20 cellular contexts compared by ENCODE assay signal in genomic region chr2:113061241-113061640, GRCh38. TPM values are rescaled to one million over a fixed set of nuclear protein-coding genes. Genes with fewer than 3 reads are reported as not detected.
A peak's percentile ranks its signal among the peaks of the same experiment; 100 is the strongest.
DNase-seq lines count a peak whose midpoint lies in the region; ATAC-seq and TF ChIP-seq lines count a peak whose summit lies in the region.
"Had no signal": no experiment of that assay in that cellular context is flagged by ENCODE, and none has a peak within 500 bp of the region (broad histone marks: within the 10 kb centered on the region; RNA-seq: fewer than 3 reads in every experiment).

No MANE protein-coding gene starts in this region.

- H3K79me2 ChIP-seq in GM23338 (replicated peaks; ENCODE audit: insufficient read depth) = no peaks in the 10 kb centered on the region

- H2AFZ ChIP-seq in GM23338 = no peak overlapping the region

- H3K27me3 ChIP-seq in GM23338 (ENCODE audit: insufficient read depth) = no peaks in the 10 kb centered on the region
- H3K27me3 ChIP-seq: BLaER1 had no signal

- H3F3A ChIP-seq in GM23338 (replicated peaks; ENCODE audit: low read depth) = no peaks in the 10 kb centered on the region

- no peak for ATAC-seq in GM23338

- H3K36me3 Mint-ChIP-seq in osteocyte (ENCODE audit: unreplicated experiment) (no peaks in the 10 kb centered on the region), GM23338 (ENCODE audit: low read depth) (no peaks in the 10 kb centered on the region; the same call in 2 of the 3 replicates)
- H3K36me3 Mint-ChIP-seq: CD14-positive monocyte had no signal

- H3K4me3 Mint-ChIP-seq in osteocyte (ENCODE audit: unreplicated experiment) (no peak overlapping the region), GM23338 (no peak overlapping the region)
- H3K4me3 Mint-ChIP-seq: CD14-positive monocyte; CD4-positive, alpha-beta memory T cell had no signal

- H3K27ac Mint-ChIP-seq in osteocyte (ENCODE audit: unreplicated experiment) = no peak overlapping the region
- no peak overlapping the region for H3K27ac Mint-ChIP-seq in GM23338

- H3K4me1 Mint-ChIP-seq in osteocyte (ENCODE audit: unreplicated experiment) (no peaks in the 10 kb centered on the region), GM23338 (peaks cover 6% of the 10 kb centered on the region; the same call in 1 of the 3 replicates)
- H3K4me1 Mint-ChIP-seq: CD14-positive monocyte; CD4-positive, alpha-beta memory T cell had no signal

- TF ChIP-seq CTCF in osteocyte (IDR thresholded peaks at IDR 0.05) = no peak
- no peak for TF ChIP-seq CTCF in GM23338 (conservative IDR thresholded peaks at IDR 0.05; ENCODE audit: low read depth in 2 of 2)

- H3K27me3 Mint-ChIP-seq in osteocyte (ENCODE audit: unreplicated experiment) = peaks cover 30% of the 10 kb centered on the region
- H3K27me3 Mint-ChIP-seq in GM23338 (ENCODE audit: insufficient read depth, low read depth, poor library complexity) = peaks cover 4% of the 10 kb centered on the region

- H3K4me1 ChIP-seq in GM23338 (ENCODE audit: insufficient read depth) = no peaks in the 10 kb centered on the region
- H3K4me1 ChIP-seq: BLaER1, HAP-1 had no signal

- H3K9me2 ChIP-seq in GM23338 (ENCODE audit: insufficient read depth) = no peaks in the 10 kb centered on the region

- H3K9me3 Mint-ChIP-seq in osteocyte (ENCODE audit: unreplicated experiment) (peaks cover 3% of the 10 kb centered on the region), GM23338 (peaks cover 18% of the 10 kb centered on the region)

- no peak overlapping the region for H3K27ac ChIP-seq in GM23338 (ENCODE audit: low read depth)
- H3K27ac ChIP-seq: BLaER1 had no signal

- no peak overlapping the region for H3K4me2 ChIP-seq in GM23338
- H3K4me2 ChIP-seq: BLaER1 had no signal

- no peak overlapping the region for H3K4me3 ChIP-seq in GM23338
- H3K4me3 ChIP-seq: BLaER1, HAP-1 had no signal

- DNase-seq in activated CD8-positive, alpha-beta memory T cell treated with anti-CD3 and anti-CD28 coated beads for 24 hours = peak; percentile 40
- no peak for DNase-seq in activated CD8-positive, alpha-beta memory T cell treated with anti-CD3 and anti-CD28 coated beads, Interleukin-2, amount 50 U/mL, for 4 hours
- DNase-seq in iPS-NIHi7 (ENCODE audit: extremely low spot score) = peak; percentile 3
- peak; percentile 42 for DNase-seq in osteocyte (ENCODE audit: extremely low spot score, unreplicated experiment)
- no peak for DNase-seq in GM23338 (ENCODE audit: low spot score)
- DNase-seq in MV-4-11 (lab: John Stamatoyannopoulos, UW) = no peak
- no peak for DNase-seq in HuH-7 (ENCODE audit: low spot score)
- DNase-seq: 8988T; CD4-positive, alpha-beta memory T cell; DMS153; DMS79; GDM1 had no signal

- H3K36me3 ChIP-seq in GM23338 (ENCODE audit: insufficient read depth) = no peaks in the 10 kb centered on the region
- H3K36me3 ChIP-seq: BLaER1, HAP-1 had no signal

- H4K20me1 ChIP-seq in GM23338 (replicated peaks; ENCODE audit: insufficient read depth) = no peaks in the 10 kb centered on the region
- H4K20me1 ChIP-seq: BLaER1 had no signal

TF ChIP-seq in GM23338, 12 proteins besides CTCF, POLR2A, EP300 and RAD21 (continues in another document):
- TF ChIP-seq REST (IDR thresholded peaks at IDR 0.05; ENCODE audit: unreplicated experiment) (no peak), EZH2phosphoT487 (IDR thresholded peaks at IDR 0.05; ENCODE audit: unreplicated experiment) (no peak), ZNF114 (CRISPR knock-in tag; IDR thresholded peaks at IDR 0.05) (no peak), ZNF462 (CRISPR knock-in tag; IDR thresholded peaks at IDR 0.05) (no peak)

RNA-seq across cellular contexts. Expression of gene IL36RN, which starts 2.2 kb away (rescaled TPM):
- not detected in 2 replicates for total RNA-seq in osteocyte
- total RNA-seq in GM23338 (2014; rRNA removed; shearing (Covaris generic)) = not detected in 2 replicates
- not detected in 2 replicates for polyA plus RNA-seq in GM23338 (2016; fragmentation: Nextera tagmentation; extraction: Ambion mirVana)
- total RNA-seq: A673; CD4-positive, alpha-beta memory T cell; Daoy; H4 had no signal
- polyA plus RNA-seq: AG04450; CD14-positive monocyte; CD4-positive, alpha-beta memory T cell had no signal

RNA-seq across cellular contexts. Expression of gene IL1F10, which starts 6.5 kb away (rescaled TPM):
- total RNA-seq in osteocyte = not detected in 2 replicates
- not detected in 2 replicates for total RNA-seq in GM23338 (2014; rRNA removed; shearing (Covaris generic))
- polyA plus RNA-seq in GM23338 (2016; fragmentation: Nextera tagmentation; extraction: Ambion mirVana) = not detected in 2 replicates
- total RNA-seq: A673; CD4-positive, alpha-beta memory T cell; Daoy; H4; HT-29 had no signal
- polyA plus RNA-seq: AG04450; CD14-positive monocyte; CD4-positive, alpha-beta memory T cell had no signal

RNA-seq across cellular contexts. Expression of gene IL36B, which starts 8.6 kb away (rescaled TPM):
- total RNA-seq in osteocyte = not detected in 2 replicates
- total RNA-seq in GM23338 (2014; rRNA removed; shearing (Covaris generic)) = not detected in 2 replicates
- not detected in 2 replicates for polyA plus RNA-seq in GM23338 (2016; fragmentation: Nextera tagmentation; extraction: Ambion mirVana)
- total RNA-seq: A673; CD4-positive, alpha-beta memory T cell; Daoy; H4; HT-29 had no signal
- polyA plus RNA-seq: AG04450; CD14-positive monocyte; CD4-positive, alpha-beta memory T cell had no signal

RNA-seq across cellular contexts. Expression of gene IL36A, which starts 56.0 kb away (rescaled TPM):
- total RNA-seq in osteocyte = not detected in 2 replicates
- not detected in 2 replicates for total RNA-seq in GM23338 (2014; rRNA removed; shearing (Covaris generic))
- not detected in 2 replicates for polyA plus RNA-seq in GM23338 (2016; fragmentation: Nextera tagmentation; extraction: Ambion mirVana)
- total RNA-seq: A673; CD4-positive, alpha-beta memory T cell; Daoy; H4; HT-29 had no signal
- polyA plus RNA-seq: AG04450, CD14-positive monocyte had no signal

Comparison
In these comparisons a context has a peak if more than half of its experiments do, and no peak if none do; other contexts are left out.
1. DNase-seq: peak in activated CD8-positive, alpha-beta memory T cell treated with anti-CD3 and anti-CD28 coated beads for 24 hours (single experiment), iPS-NIHi7 (single experiment) and osteocyte (single experiment); none in activated CD8-positive, alpha-beta memory T cell treated with anti-CD3 and anti-CD28 coated beads, Interleukin-2, amount 50 U/mL, for 4 hours (single experiment), GM23338 (single experiment), MV-4-11 (single experiment) and HuH-7 (single experiment).